ENCODE assay signal across 14 cellular contexts in the genomic region with DNA sequence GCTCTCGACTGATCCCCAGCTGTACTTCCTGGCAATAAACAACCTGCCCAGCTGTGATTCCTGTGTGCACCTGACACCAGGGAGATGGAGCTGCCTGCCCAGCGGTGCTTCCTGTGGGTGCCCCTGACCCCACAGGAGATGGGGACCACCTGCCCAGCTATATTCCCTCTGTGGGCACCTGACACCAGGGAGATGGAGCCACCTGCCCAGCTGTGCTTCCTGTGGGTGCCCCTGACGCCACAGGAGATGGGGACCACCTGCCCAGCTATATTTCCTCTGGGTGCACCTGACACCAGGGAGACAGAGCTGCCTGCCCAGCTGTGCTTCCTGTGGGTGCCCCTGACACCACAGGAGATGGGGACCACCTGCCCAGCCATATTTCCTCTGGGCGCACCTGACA.
DNase-seq lines count a peak whose midpoint lies in the region; ATAC-seq and TF ChIP-seq lines count a peak whose summit lies in the region.
"Had no signal": no experiment of that assay in that cellular context is flagged by ENCODE, and none has a peak within 500 bp of the region (broad histone marks: within the 10 kb centered on the region; RNA-seq: fewer than 3 reads in every experiment).

No MANE protein-coding gene starts in this region.

- DNase-seq in NCI-H510A treated with DMSO at 0.1 percent for 48 hours (lab: John Stamatoyannopoulos, UW) = peak; percentile 17
- DNase-seq in NCI-H510A (lab: John Stamatoyannopoulos, UW) = no peak
- peak; percentile 22 for DNase-seq in Jurkat, Clone E6-1 (ENCODE audit: low read depth, low spot score)
- peak; percentile 19 for DNase-seq in RPMI8226
- DNase-seq in spleen = peak; percentile 31
- no peak for DNase-seq in activated T-cell treated with anti-CD3 and anti-CD28 coated beads for 4 hours
- DNase-seq in H9 = no peak
- DNase-seq: BE2C; CD4-positive, alpha-beta memory T cell; NCI-H1436 treated with DMSO at 0.1 percent for 48 hours; NCI-H526 treated with DMSO at 0.1 percent for 48 hours; PC-3 had no signal

- H3K36me3 Mint-ChIP-seq in H9 (ENCODE audit: insufficient read depth in 1 of 3, low read depth in 3 of 3) = peaks cover 1 to 11% (median 3%) of the 10 kb centered on the region in 3 experiments; a peak in 5 of 7 replicates
- H3K36me3 Mint-ChIP-seq: CD4-positive, alpha-beta memory T cell had no signal

- H3K4me2 ChIP-seq in H9 (ENCODE audit: insufficient read depth, insufficient read length, low read length) = no peak overlapping the region

- H3K9ac ChIP-seq in H9 (ENCODE audit: extremely low read depth, insufficient read length, low read length) = no peak overlapping the region

- H3K4me1 ChIP-seq in spleen (peaks cover 0 to 20% (median 10%) of the 10 kb centered on the region in 6 donors), H9 (ENCODE audit: insufficient read depth, low read length) (no peaks in the 10 kb centered on the region)
- H3K4me1 ChIP-seq: BE2C had no signal

- H3T11ph ChIP-seq in H9 (ENCODE audit: low read length) = no peak overlapping the region

- no peaks in the 10 kb centered on the region for H3K79me1 ChIP-seq in H9 (ENCODE audit: insufficient read depth, low read depth, low read length, poor library complexity, severe bottlenecking)

- H3K9me3 ChIP-seq in spleen = no peaks in the 10 kb centered on the region
- no peaks in the 10 kb centered on the region for H3K9me3 ChIP-seq in H9 (ENCODE audit: control insufficient read depth, low read depth, low read length)
- H3K9me3 ChIP-seq: BE2C had no signal

- H3K4me1 Mint-ChIP-seq in H9 = no peaks in the 10 kb centered on the region; a peak in 1 of 4 replicates

- no peak overlapping the region for H2BK15ac ChIP-seq in H9 (ENCODE audit: low read depth, low read length)

- H2AK5ac ChIP-seq in H9 (ENCODE audit: insufficient read length, low read length) = no peak overlapping the region

- no peak overlapping the region for H4K8ac ChIP-seq in H9 (replicated peaks; ENCODE audit: insufficient read length, low read depth, low read length)

- no peak overlapping the region for H3K4me3 ChIP-seq in Jurkat, Clone E6-1 (ENCODE audit: low read length)
- H3K4me3 ChIP-seq in spleen = no peak overlapping the region

- no peak overlapping the region for H3K23ac ChIP-seq in H9 (ENCODE audit: insufficient read length, low read depth, low read length)

- ATAC-seq in HG03175 (IDR thresholded peaks at IDR 0.05; ENCODE audit: unreplicated experiment) = no peak
- ATAC-seq: PC-3 had no signal

- no peak overlapping the region for H4K5ac ChIP-seq in H9 (ENCODE audit: insufficient read length, low read depth, low read length)

- no peaks in the 10 kb centered on the region for H4K20me1 ChIP-seq in H9 (ENCODE audit: control insufficient read depth, insufficient read depth, insufficient read length)

- peaks cover 100% of the 10 kb centered on the region for H3K27me3 Mint-ChIP-seq in H9 (ENCODE audit: low read depth)

- no peak overlapping the region; the same call in 1 of the 2 replicates for H3K14ac ChIP-seq in H9 (ENCODE audit: insufficient read depth, low read length)

- H3K27ac ChIP-seq in spleen (no peak overlapping the region), H9 (ENCODE audit: insufficient read length, low read depth, low read length) (no peak overlapping the region)
- H3K27ac ChIP-seq: RWPE1 had no signal

- H3K4me3 Mint-ChIP-seq in H9 = no peak overlapping the region
- H3K4me3 Mint-ChIP-seq: CD4-positive, alpha-beta memory T cell had no signal

- H3K79me2 ChIP-seq in H9 (ENCODE audit: insufficient read depth, low read length) = no peaks in the 10 kb centered on the region

- WGBS in spleen, 5 donors = 40 to 50% (median 48%) methylated on average over 4 of the region's 4 CpGs
- WGBS in H9 (ENCODE audit: extremely low coverage, insufficient read length, low lambda C conversion rate) = no CpG with 5 or more reads among the region's 4 CpGs

- H3K27me3 ChIP-seq in spleen (replicated peaks in 1 of 7) (no peaks in the 10 kb centered on the region), H9 (ENCODE audit: insufficient read depth, low read length) (peaks cover 54% of the 10 kb centered on the region)
- H3K27me3 ChIP-seq: BE2C had no signal

- H3K9me3 Mint-ChIP-seq in H9 = peaks cover 0 to 5% of the 10 kb centered on the region in 2 experiments; a peak in 2 of 5 replicates
- H3K9me3 Mint-ChIP-seq: CD4-positive, alpha-beta memory T cell had no signal

- H3K36me3 ChIP-seq in spleen = no peaks in the 10 kb centered on the region
- H3K36me3 ChIP-seq: BE2C had no signal

- H3K27ac Mint-ChIP-seq in H9 = no peak overlapping the region
- H3K27ac Mint-ChIP-seq: CD4-positive, alpha-beta memory T cell had no signal

- intact Hi-C loops in spleen (cut with DNase I; ENCODE audit: low total_unique reads) = no loop called here

- H3K23me2 ChIP-seq in H9 (ENCODE audit: insufficient read length, low read depth, low read length, poor library complexity, severe bottlenecking) = no peaks in the 10 kb centered on the region

- H2AFZ ChIP-seq in H9 (ENCODE audit: low read length) = no peak overlapping the region

- H2BK20ac ChIP-seq in H9 (ENCODE audit: low read depth, low read length, poor library complexity, severe bottlenecking) = no peak overlapping the region

- H3K56ac ChIP-seq in H9 (ENCODE audit: insufficient read length, low read depth, low read length) = no peak overlapping the region

- H2BK5ac ChIP-seq in H9 (ENCODE audit: insufficient read length, low read length) = no peak overlapping the region

- H3K4ac ChIP-seq in H9 (ENCODE audit: low read depth, low read length) = no peak overlapping the region

- TF ChIP-seq CTCF in spleen (IDR thresholded peaks at IDR 0.05 in 8 of 11, conservative IDR thresholded peaks at IDR 0.05 in 3 of 11) (no peak), H9 (conservative IDR thresholded peaks at IDR 0.05) (no peak)

- no peak overlapping the region for H2BK120ac ChIP-seq in H9 (ENCODE audit: low read depth, low read length, poor library complexity, severe bottlenecking)

- H2BK12ac ChIP-seq in H9 (ENCODE audit: insufficient read length, low read depth, low read length) = no peak overlapping the region

- H3K18ac ChIP-seq in H9 (ENCODE audit: insufficient read length, low read depth, low read length) = no peak overlapping the region

- H4K91ac ChIP-seq in H9 (ENCODE audit: insufficient read length, low read depth, low read length) = no peak overlapping the region

- TF ChIP-seq POLR2A in spleen (IDR thresholded peaks at IDR 0.05) = no peak

Comparison
In these comparisons a context has a peak if more than half of its experiments do, and no peak if none do; other contexts are left out.
1. DNase-seq: peak in NCI-H510A treated with DMSO at 0.1 percent for 48 hours (single experiment), Jurkat, Clone E6-1 (single experiment), RPMI8226 (single experiment) and spleen (single experiment); none in NCI-H510A (single experiment), activated T-cell treated with anti-CD3 and anti-CD28 coated beads for 4 hours (single experiment) and H9 (single experiment).